34 cellular contexts compared by ENCODE assay signal in genomic region chr4:174224550-174224949, GRCh38. TPM values are rescaled to one million over a fixed set of nuclear protein-coding genes. Genes with fewer than 3 reads are reported as not detected.
DNase-seq lines count a peak whose midpoint lies in the region; ATAC-seq, FAIRE-seq and TF ChIP-seq lines count a peak whose summit lies in the region.
"Had no signal": no experiment of that assay in that cellular context is flagged by ENCODE, and none has a peak within 500 bp of the region (broad histone marks: within the 10 kb centered on the region; RNA-seq: fewer than 3 reads in every experiment).

No MANE protein-coding gene starts in this region.

- no peak overlapping the region for H3K9ac ChIP-seq in HepG2 (ENCODE audit: insufficient read depth, low read depth, low read length)
- H3K9ac ChIP-seq in K562 (ENCODE audit: insufficient read depth in 1 of 2, low read depth in 2 of 2, low read length in 2 of 2), result no peak overlapping the region
- H3K9ac ChIP-seq: BLaER1; BLaER1 treated with 17β-estradiol and CSF1 and Interleukin-3, amounts not matched to agents 10 nM and 100 nM had no signal

- BruUV-seq in HepG2 (replicated peaks; lab: Mats Ljungman, UMichigan), result no TSS peak
- BruUV-seq in K562 (replicated peaks; lab: Mats Ljungman, UMichigan), result no TSS peak

- no peak for TF ChIP-seq CTCF in HepG2 (CRISPR knock-in tag; IDR thresholded peaks at IDR 0.05)
- TF ChIP-seq CTCF in right lobe of liver (IDR thresholded peaks at IDR 0.05), result no peak
- no peak for TF ChIP-seq CTCF in K562 (IDR thresholded peaks at IDR 0.05 in 2 of 3, conservative IDR thresholded peaks at IDR 0.05 in 1 of 3; ENCODE audit: insufficient read depth in 2 of 3, low read depth in 1 of 3, low read length in 3 of 3)

- no peaks in the 10 kb centered on the region for H3K9me3 ChIP-seq in HepG2 (ENCODE audit: low read length)
- no peaks in the 10 kb centered on the region for H3K9me3 ChIP-seq in right lobe of liver
- no peaks in the 10 kb centered on the region for H3K9me3 ChIP-seq in K562 (replicated peaks; ENCODE audit: control insufficient read depth, insufficient read depth, low read depth, low read length)
- H3K9me3 ChIP-seq: A549; BE2C; BLaER1; BLaER1 treated with 17β-estradiol and CSF1 and Interleukin-3, amounts not matched to agents 10 nM and 100 nM; Caco-2 had no signal

- H3K27ac ChIP-seq in HepG2 (ENCODE audit: extremely low read length, insufficient read depth, low read length) (no peak overlapping the region), right lobe of liver (no peak overlapping the region), K562 (ENCODE audit: extremely low read depth, low read depth, low read length) (no peak overlapping the region)
- H3K27ac ChIP-seq: 22Rv1; A549; BLaER1; BLaER1 treated with 17β-estradiol and CSF1 and Interleukin-3, amounts not matched to agents 10 nM and 100 nM; C4-2B had no signal

- no peak for DNase-seq in HepG2 (ENCODE audit: low spot score)
- no peak for DNase-seq in right lobe of liver
- no peak for DNase-seq in K562 (ENCODE audit: extremely low read depth in 1 of 4, low spot score in 3 of 4)
- DNase-seq in T-helper 2 cell treated with Interferon-gamma antibody and Interleukin-4, amounts not matched to agents 5 μg/mL and 100 μg/mL, for 36 hours (ENCODE audit: low spot score), result no peak
- no peak for DNase-seq in activated CD4-positive, alpha-beta T cell treated with anti-CD3 and anti-CD28 coated beads for 1 hour
- DNase-seq: 8988T; ACHN; AML-193; C1 segment of cervical spinal cord; Caco-2; Calu3; CD4-positive, alpha-beta memory T cell; CD4-positive, alpha-beta T cell; CD4-positive, CD25-positive, alpha-beta regulatory T cell; CD8-positive, alpha-beta memory T cell; CD8-positive, alpha-beta T cell; COR-L47; DMS 273 treated with DMSO at 0.1 percent for 48 hours; DMS153; DMS53; DMS79; DMS79 treated with DMSO at 0.1 percent for 48 hours; DND-41; EL had no signal

- H3K4me1 ChIP-seq in HepG2 (ENCODE audit: insufficient read depth, low read length) (no peaks in the 10 kb centered on the region), right lobe of liver (no peaks in the 10 kb centered on the region), K562 (replicated peaks in 1 of 2; ENCODE audit: control insufficient read depth in 2 of 2, insufficient read depth in 2 of 2, low read length in 2 of 2) (peaks cover 0 to 3% of the 10 kb centered on the region in 2 experiments; a peak in 2 of 5 replicates)
- H3K4me1 ChIP-seq: A549; BLaER1; BLaER1 treated with 17β-estradiol and CSF1 and Interleukin-3, amounts not matched to agents 10 nM and 100 nM; Caco-2 had no signal

- in situ Hi-C loops in HepG2 (cut with HindIII; ENCODE audit: extremely low pct_ligation_motif_present, low pct_unique_long_range_greater_than_20kb), result loop anchor here (25.0 kb wide), 1 partner anchor 413 kb away; no protein-coding TSS in a partner anchor
- in situ Hi-C loops in K562 (cut with MboI), result no loop called here

- whole genome bisulfite sequencing in HepG2 (ENCODE audit: low lambda C conversion rate), result 4% methylated on average over 1 of the region's 1 CpG
- WGBS in right lobe of liver (ENCODE audit: insufficient coverage, low coverage, low lambda C conversion rate, missing lambda C conversion rate), result 36% methylated on average over 1 of the region's 1 CpG
- 100% methylated on average over 1 of the region's 1 CpG for WGBS in K562 (ENCODE audit: insufficient coverage, low coverage, missing lambda C conversion rate)

- intact Hi-C loops in HepG2 (cut with micrococcal nuclease; ENCODE audit: unreplicated experiment), result no loop called here
- intact Hi-C loops in right lobe of liver (cut with DNase I), result no loop called here
- intact Hi-C loops in K562 (cut with micrococcal nuclease), result no loop called here

- H3K4me3 ChIP-seq in HepG2 (replicated peaks in 1 of 3; ENCODE audit: insufficient read depth in 1 of 3, low read depth in 2 of 3, low read length in 3 of 3), result no peak overlapping the region
- H3K4me3 ChIP-seq in right lobe of liver, result no peak overlapping the region
- no peak overlapping the region for H3K4me3 ChIP-seq in K562
- H3K4me3 ChIP-seq: A549; BLaER1; BLaER1 treated with 17β-estradiol and CSF1 and Interleukin-3, amounts not matched to agents 10 nM and 100 nM had no signal

- H3K27me3 Mint-ChIP-seq in T-helper 2 cell treated with Interferon-gamma antibody and Interleukin-4, amounts not matched to agents 5 μg/mL and 100 μg/mL, for 36 hours (ENCODE audit: low read depth), result peaks cover 55% of the 10 kb centered on the region

- no peak overlapping the region for H3K27ac Mint-ChIP-seq in T-helper 2 cell treated with Interferon-gamma antibody and Interleukin-4, amounts not matched to agents 5 μg/mL and 100 μg/mL, for 36 hours
- H3K27ac Mint-ChIP-seq: B cell; CD14-positive monocyte; CD4-positive, alpha-beta memory T cell; CD4-positive, alpha-beta T cell; CD8-positive, alpha-beta memory T cell; CD8-positive, alpha-beta T cell had no signal

- POLR2A ChIA-PET in HepG2 (lab: Yijun Ruan, JAX), result no interaction called here
- POLR2A ChIA-PET in K562 (lab: Yijun Ruan, JAX), result interaction anchor here (1.0 kb wide), 1 partner anchor 16 kb away, joined by 3 read pairs; no protein-coding TSS in a partner anchor

- H4K20me1 ChIP-seq in HepG2 (ENCODE audit: insufficient read depth, low read length), result no peaks in the 10 kb centered on the region
- no peaks in the 10 kb centered on the region for H4K20me1 ChIP-seq in K562 (replicated peaks; ENCODE audit: control insufficient read depth, insufficient read depth, low read length)
- H4K20me1 ChIP-seq: BLaER1 had no signal

- H2AFZ ChIP-seq in HepG2 (ENCODE audit: low read length) (no peak overlapping the region), K562 (ENCODE audit: low read depth, low read length) (no peak overlapping the region)

- H3K4me3 Mint-ChIP-seq in T-helper 2 cell treated with Interferon-gamma antibody and Interleukin-4, amounts not matched to agents 5 μg/mL and 100 μg/mL, for 36 hours, result no peak overlapping the region
- H3K4me3 Mint-ChIP-seq: B cell; CD4-positive, alpha-beta memory T cell; CD4-positive, alpha-beta T cell; CD4-positive, CD25-positive, alpha-beta regulatory T cell; CD8-positive, alpha-beta memory T cell; CD8-positive, alpha-beta T cell had no signal

- CTCF ChIA-PET in HepG2 (lab: Yijun Ruan, JAX; ENCODE audit: low intra/inter-chr PET ratio, low total read pairs) (no interaction called here), K562 (lab: Yijun Ruan, JAX; ENCODE audit: low intra/inter-chr PET ratio) (no interaction called here)

- no peak for TF ChIP-seq RAD21 in HepG2 (CRISPR knock-in tag; IDR thresholded peaks at IDR 0.05)
- TF ChIP-seq RAD21 in K562 (CRISPR knock-in tag; conservative IDR thresholded peaks at IDR 0.05 in 1 of 2, IDR thresholded peaks at IDR 0.05 in 1 of 2), result no peak

- H3K4me2 ChIP-seq in HepG2 (ENCODE audit: low read depth, low read length) (no peak overlapping the region), K562 (ENCODE audit: insufficient read depth, low read length) (no peak overlapping the region)
- H3K4me2 ChIP-seq: A549; BLaER1; BLaER1 treated with 17β-estradiol and CSF1 and Interleukin-3, amounts not matched to agents 10 nM and 100 nM had no signal

- TF ChIP-seq EP300 in HepG2 (IDR thresholded peaks at IDR 0.05; ENCODE audit: low read depth in 2 of 2, low read length in 2 of 2) (no peak), HepG2 (CRISPR knock-in tag; IDR thresholded peaks at IDR 0.05; ENCODE audit: borderline replicate concordance) (no peak), K562 (IDR thresholded peaks at IDR 0.05; ENCODE audit: low read length) (no peak)

- no peaks in the 10 kb centered on the region for H3K9me1 ChIP-seq in K562 (ENCODE audit: control insufficient read depth, insufficient read depth, low read length)

- TF ChIP-seq POLR2A in HepG2 (IDR thresholded peaks at IDR 0.05; ENCODE audit: insufficient read depth in 1 of 2, low read depth in 2 of 2, low read length in 2 of 2) (no peak), right lobe of liver (IDR thresholded peaks at IDR 0.05) (no peak), K562 (conservative IDR thresholded peaks at IDR 0.05) (no peak)

- H3K4me1 Mint-ChIP-seq in T-helper 2 cell treated with Interferon-gamma antibody and Interleukin-4, amounts not matched to agents 5 μg/mL and 100 μg/mL, for 36 hours (ENCODE audit: low read depth), result peaks cover 4% of the 10 kb centered on the region
- H3K4me1 Mint-ChIP-seq: B cell; CD4-positive, alpha-beta memory T cell; CD8-positive, alpha-beta memory T cell had no signal

- ATAC-seq in HepG2 (no peak), right lobe of liver (no peak), K562 (no peak)
- ATAC-seq: A549; CD8-positive, alpha-beta T cell had no signal

- no peaks in the 10 kb centered on the region for H3K9me3 Mint-ChIP-seq in T-helper 2 cell treated with Interferon-gamma antibody and Interleukin-4, amounts not matched to agents 5 μg/mL and 100 μg/mL, for 36 hours
- H3K9me3 Mint-ChIP-seq: CD14-positive monocyte; CD4-positive, alpha-beta memory T cell; CD4-positive, alpha-beta T cell; CD8-positive, alpha-beta memory T cell; CD8-positive, alpha-beta T cell had no signal

- H3K27me3 ChIP-seq in HepG2 (ENCODE audit: control insufficient read depth in 1 of 2, insufficient read depth in 2 of 2, low read length in 2 of 2) (no peaks in the 10 kb centered on the region; a peak in 1 of 5 replicates), right lobe of liver (peaks cover 0 to 5% of the 10 kb centered on the region in 2 donors), K562 (ENCODE audit: control insufficient read depth in 2 of 2, insufficient read depth in 2 of 2, low read length in 2 of 2) (no peaks in the 10 kb centered on the region)
- H3K27me3 ChIP-seq: BE2C, BLaER1 had no signal

- H3K79me2 ChIP-seq in HepG2 (ENCODE audit: insufficient read depth, low read length), result no peaks in the 10 kb centered on the region
- H3K79me2 ChIP-seq in K562 (ENCODE audit: control insufficient read depth, insufficient read depth, low read length), result no peaks in the 10 kb centered on the region

- H3K36me3 ChIP-seq in HepG2 (replicated peaks in 1 of 2; ENCODE audit: control insufficient read depth in 1 of 2, insufficient read depth in 2 of 2, low read length in 2 of 2), result no peaks in the 10 kb centered on the region
- no peaks in the 10 kb centered on the region for H3K36me3 ChIP-seq in right lobe of liver
- H3K36me3 ChIP-seq in K562 (ENCODE audit: control insufficient read depth, insufficient read depth, low read length), result no peaks in the 10 kb centered on the region
- H3K36me3 ChIP-seq: BE2C; BLaER1; BLaER1 treated with 17β-estradiol and CSF1 and Interleukin-3, amounts not matched to agents 10 nM and 100 nM had no signal

- FAIRE-seq in HepG2 (lab: Jason Lieb, UNC) (no peak), TTC549 (lab: Jason Lieb, UNC) (peak; percentile 72), K562 (lab: Jason Lieb, UNC) (no peak)
- FAIRE-seq: A549, D721Med had no signal

- no peaks in the 10 kb centered on the region for H3K36me3 Mint-ChIP-seq in T-helper 2 cell treated with Interferon-gamma antibody and Interleukin-4, amounts not matched to agents 5 μg/mL and 100 μg/mL, for 36 hours (ENCODE audit: low read depth)
- H3K36me3 Mint-ChIP-seq: CD14-positive monocyte; CD4-positive, alpha-beta memory T cell; CD4-positive, CD25-positive, alpha-beta regulatory T cell; CD8-positive, alpha-beta memory T cell; CD8-positive, alpha-beta T cell had no signal

RNA-seq across cellular contexts. Expression of gene FBXO8, which starts 58.9 kb away (rescaled TPM):
- total RNA-seq in HepG2 (2016; rRNA removed; fragmentation: Illumina TruSeq; extraction: Trizol), result 11.7 and 18.6 TPM in 2 replicates
- total RNA-seq in HepG2 (2016; cell fraction: cytosol; rRNA removed; fragmentation: Illumina TruSeq; extraction: Trizol; ENCODE audit: low read depth), result 3.1 and 3.2 TPM in 2 replicates
- total RNA-seq in HepG2 (2016; cell fraction: insoluble cytoplasmic fraction; rRNA removed; fragmentation: Illumina TruSeq; extraction: Trizol), result 10.9 and 16.2 TPM in 2 replicates
- total RNA-seq in HepG2 (2016; cell fraction: membrane; rRNA removed; fragmentation: Illumina TruSeq; extraction: Trizol), result 6.2 and 6.9 TPM in 2 replicates
- total RNA-seq in HepG2 (2016; cell fraction: nucleus; rRNA removed; fragmentation: Illumina TruSeq; extraction: Trizol), result 6.1 and 7.7 TPM in 2 replicates
- polyA plus RNA-seq in HepG2 (2011; rRNA removed), result 11.0 and 15.2 TPM in 2 replicates
- polyA plus RNA-seq in HepG2 (2011; cell fraction: cytosol; rRNA removed), result 9.2 and 11.0 TPM in 2 replicates
- 4.2 and 4.3 TPM in 2 replicates for polyA plus RNA-seq in HepG2 (2011; cell fraction: nucleus; rRNA removed)
- 8.7 and 10.7 TPM in 2 replicates for polyA plus RNA-seq in HepG2 (2012)
- 0.85 and 1.3 TPM in 2 replicates for polyA plus RNA-seq in HepG2 (2016; cell fraction: cytosol; fragmentation: Illumina TruSeq; extraction: Trizol; ENCODE audit: low read depth)
- polyA plus RNA-seq in HepG2 (2016; cell fraction: insoluble cytoplasmic fraction; fragmentation: Illumina TruSeq; extraction: Trizol; ENCODE audit: low read depth), result 10.4 and 16.6 TPM in 2 replicates
- 2.1 and 2.8 TPM in 2 replicates for polyA plus RNA-seq in HepG2 (2016; cell fraction: membrane; fragmentation: Illumina TruSeq; extraction: Trizol; ENCODE audit: low read depth)
- 6.7 and 6.9 TPM in 2 replicates for polyA plus RNA-seq in HepG2 (2016; cell fraction: nucleus; fragmentation: Illumina TruSeq; extraction: Trizol; ENCODE audit: insufficient read depth, low read depth)
- 16.6 and 18.4 TPM in 2 replicates for polyA minus RNA-seq in HepG2 (2011; rRNA and poly(A)+ RNA removed; ENCODE audit: low replicate concordance)
- polyA minus RNA-seq in HepG2 (2011; cell fraction: cytosol; rRNA and poly(A)+ RNA removed), result 7.9 and 8.5 TPM in 2 replicates
- polyA minus RNA-seq in HepG2 (2011; cell fraction: nucleus; rRNA and poly(A)+ RNA removed), result 31.1 and 34.4 TPM in 2 replicates
- total RNA-seq in right lobe of liver, result 10 to 100 TPM; 22.9 to 73.3 (median 29.3) TPM
- 13.0 and 14.3 TPM in 2 replicates for total RNA-seq in K562 (2011; cell fraction: chromatin; rRNA removed; ENCODE audit: low replicate concordance)
- 13.0 and 16.1 TPM in 2 replicates for total RNA-seq in K562 (2011; cell fraction: nucleolus; rRNA removed)
- total RNA-seq in K562 (2011; cell fraction: nucleoplasm; rRNA removed), result 11.9 and 12.5 TPM in 2 replicates
- total RNA-seq in K562 (2014; rRNA removed), result 12.6 and 14.2 TPM in 2 replicates
- total RNA-seq in K562 (2014; rRNA removed; fragmentation: Illumina TruSeq; extraction: Trizol), result 15.7 and 23.8 TPM in 2 replicates
- total RNA-seq in K562 (2015; rRNA removed; fragmentation: Illumina TruSeq; extraction: Trizol), result 11.5 and 12.9 TPM in 2 replicates
- total RNA-seq in K562 (2021), result 14.8 and 16.5 TPM in 2 replicates
- 22.8 and 27.1 TPM in 2 replicates for polyA plus RNA-seq in K562 (2011; rRNA removed)
- 8.2 and 13.6 TPM in 2 replicates for polyA plus RNA-seq in K562 (2011; cell fraction: cytosol; rRNA removed)
- 6.4 and 11.4 TPM in 2 replicates for polyA plus RNA-seq in K562 (2011; cell fraction: nucleus; rRNA removed)
- polyA plus RNA-seq in K562 (2012), result 10.8 and 14.4 TPM in 2 replicates
- 12.8 and 13.5 TPM in 2 replicates for polyA plus RNA-seq in K562 (2014; fragmentation: Illumina TruSeq; extraction: Trizol)
- 10 to 100 TPM; 24.3 to 24.4 TPM for polyA plus RNA-seq in K562 (2014; fragmentation: Nextera tagmentation; extraction: Ambion mirVana)
- 11.9 and 13.1 TPM in 2 replicates for polyA plus RNA-seq in K562 (2014; rRNA removed)
- polyA minus RNA-seq in K562 (2011; rRNA and poly(A)+ RNA removed), result 26.9 and 30.0 TPM in 2 replicates
- polyA minus RNA-seq in K562 (2011; cell fraction: cytosol; rRNA and poly(A)+ RNA removed), result 10.4 and 12.8 TPM in 2 replicates
- 24.5 and 42.5 TPM in 2 replicates for polyA minus RNA-seq in K562 (2011; cell fraction: nucleus; rRNA and poly(A)+ RNA removed)

RNA-seq across cellular contexts. Expression of gene CEP44, which starts 59.2 kb away (rescaled TPM):
- total RNA-seq in HepG2 (2016; rRNA removed; fragmentation: Illumina TruSeq; extraction: Trizol) (11.9 and 13.3 TPM in 2 replicates), right lobe of liver (1 to 10 TPM; 3.8 to 9.9 (median 7.2) TPM), K562 (2014; rRNA removed) (20.4 and 24.4 TPM in 2 replicates), K562 (2014; rRNA removed; fragmentation: Illumina TruSeq; extraction: Trizol) (41.7 and 46.4 TPM in 2 replicates), K562 (2015; rRNA removed; fragmentation: Illumina TruSeq; extraction: Trizol) (24.8 and 28.2 TPM in 2 replicates), K562 (2021) (26.5 and 29.0 TPM in 2 replicates)
- 1.4 and 2.3 TPM in 2 replicates for total RNA-seq in HepG2 (2016; cell fraction: cytosol; rRNA removed; fragmentation: Illumina TruSeq; extraction: Trizol; ENCODE audit: low read depth)
- total RNA-seq in HepG2 (2016; cell fraction: insoluble cytoplasmic fraction; rRNA removed; fragmentation: Illumina TruSeq; extraction: Trizol), result 11.2 and 18.1 TPM in 2 replicates
- total RNA-seq in HepG2 (2016; cell fraction: membrane; rRNA removed; fragmentation: Illumina TruSeq; extraction: Trizol), result 3.9 and 5.3 TPM in 2 replicates
- total RNA-seq in HepG2 (2016; cell fraction: nucleus; rRNA removed; fragmentation: Illumina TruSeq; extraction: Trizol), result 14.5 and 17.5 TPM in 2 replicates
- polyA plus RNA-seq in HepG2 (2011; rRNA removed) (4.9 and 5.5 TPM in 2 replicates), K562 (2011; rRNA removed) (44.9 and 45.0 TPM in 2 replicates), K562 (2014; fragmentation: Illumina TruSeq; extraction: Trizol) (20.8 and 22.2 TPM in 2 replicates), K562 (2014; fragmentation: Nextera tagmentation; extraction: Ambion mirVana) (10 to 100 TPM; 19.6 to 23.3 TPM), K562 (2014; rRNA removed) (21.2 and 22.7 TPM in 2 replicates)
- 1.9 and 3.0 TPM in 2 replicates for polyA plus RNA-seq in HepG2 (2011; cell fraction: cytosol; rRNA removed)
- polyA plus RNA-seq in HepG2 (2011; cell fraction: nucleus; rRNA removed), result 4.4 and 6.3 TPM in 2 replicates
- 6.9 and 7.1 TPM in 2 replicates for polyA plus RNA-seq in HepG2 (2012)
- polyA plus RNA-seq in HepG2 (2016; cell fraction: cytosol; fragmentation: Illumina TruSeq; extraction: Trizol; ENCODE audit: low read depth), result 0.22 and 0.40 TPM in 2 replicates
- polyA plus RNA-seq in HepG2 (2016; cell fraction: insoluble cytoplasmic fraction; fragmentation: Illumina TruSeq; extraction: Trizol; ENCODE audit: low read depth), result 6.8 and 8.4 TPM in 2 replicates
- 0.85 and 1.0 TPM in 2 replicates for polyA plus RNA-seq in HepG2 (2016; cell fraction: membrane; fragmentation: Illumina TruSeq; extraction: Trizol; ENCODE audit: low read depth)
- 12.3 and 12.9 TPM in 2 replicates for polyA plus RNA-seq in HepG2 (2016; cell fraction: nucleus; fragmentation: Illumina TruSeq; extraction: Trizol; ENCODE audit: insufficient read depth, low read depth)
- polyA minus RNA-seq in HepG2 (2011; rRNA and poly(A)+ RNA removed; ENCODE audit: low replicate concordance), result 3.1 and 15.7 TPM in 2 replicates
- polyA minus RNA-seq in HepG2 (2011; cell fraction: cytosol; rRNA and poly(A)+ RNA removed), result 5.1 and 5.7 TPM in 2 replicates
- 21.4 and 25.0 TPM in 2 replicates for polyA minus RNA-seq in HepG2 (2011; cell fraction: nucleus; rRNA and poly(A)+ RNA removed)
- 45.7 and 158 TPM in 2 replicates for total RNA-seq in K562 (2011; cell fraction: chromatin; rRNA removed; ENCODE audit: low replicate concordance)
- 20.2 and 28.8 TPM in 2 replicates for total RNA-seq in K562 (2011; cell fraction: nucleolus; rRNA removed)
- 45.3 and 70.8 TPM in 2 replicates for total RNA-seq in K562 (2011; cell fraction: nucleoplasm; rRNA removed)
- polyA plus RNA-seq in K562 (2011; cell fraction: cytosol; rRNA removed), result 4.9 and 14.6 TPM in 2 replicates
- polyA plus RNA-seq in K562 (2011; cell fraction: nucleus; rRNA removed), result 33.4 and 51.6 TPM in 2 replicates
- polyA plus RNA-seq in K562 (2012), result 18.7 and 19.6 TPM in 2 replicates
- polyA minus RNA-seq in K562 (2011; rRNA and poly(A)+ RNA removed), result 40.8 and 52.1 TPM in 2 replicates
- polyA minus RNA-seq in K562 (2011; cell fraction: cytosol; rRNA and poly(A)+ RNA removed), result 16.7 and 17.2 TPM in 2 replicates
- 29.9 and 66.9 TPM in 2 replicates for polyA minus RNA-seq in K562 (2011; cell fraction: nucleus; rRNA and poly(A)+ RNA removed)

Comparison
In these comparisons a context has a peak if more than half of its experiments do, and no peak if none do; other contexts are left out.
1. Of the 241 proteins assayed by ChIP-seq in both HepG2 and K562: peak only in HepG2: PCBP2; only in K562: none; in both: HNRNPK and PCBP1; in neither: 238.